In genomic region chr17:64496348-64496785, GRCh38 we compare ENCODE assay signal across 8 cellular contexts. TPM values are rescaled to one million over a fixed set of nuclear protein-coding genes. Genes with fewer than 3 reads are reported as not detected.
DNase-seq lines count a peak whose midpoint lies in the region; ATAC-seq, FAIRE-seq and TF ChIP-seq lines count a peak whose summit lies in the region.

No MANE protein-coding gene starts in this region.

- peaks cover 45% of the 10 kb centered on the region for H3K4me1 Mint-ChIP-seq in GM23338
- peaks cover 78% of the 10 kb centered on the region for H3K4me1 Mint-ChIP-seq in activated naive CD8-positive, alpha-beta T cell treated with anti-CD3 and anti-CD28 coated beads, Interleukin-2, amount 50 U/mL, for 24 hours

- peaks cover 59% of the 10 kb centered on the region for H3K79me2 ChIP-seq in GM23338 (replicated peaks; ENCODE audit: insufficient read depth)

- intact Hi-C loops in tibial artery (cut with DNase I; ENCODE audit: low total_unique reads) = loop anchor here (5.0 kb wide), 1 partner anchor 74 kb away; no protein-coding TSS in a partner anchor

- no peak for TF ChIP-seq POLR2A in A549 (IDR thresholded peaks at IDR 0.05; ENCODE audit: low read length)

- CTCF ChIA-PET in A549 (lab: Yijun Ruan, JAX) = interaction anchor here (0.6 to 12.8 kb wide), 13 partner anchors 10 to 485 kb away, joined by 3 to 300 read pairs (median 4); partner anchors contain the start of genes CEP95 and DDX5

- TF ChIP-seq RAD21 in A549 (conservative IDR thresholded peaks at IDR 0.05 in 1 of 2, IDR thresholded peaks at IDR 0.05 in 1 of 2) = no peak

- POLR2A ChIA-PET in A549 (lab: Yijun Ruan, JAX) = interaction anchor here (0.9 to 3.3 kb wide), 5 partner anchors 10 to 148 kb away, joined by 3 to 132 read pairs (median 5); partner anchors contain the start of genes CEP95 and DDX5

- no peak for TF ChIP-seq CTCF in A549 (IDR thresholded peaks at IDR 0.05)
- TF ChIP-seq CTCF in GM23338 (conservative IDR thresholded peaks at IDR 0.05; ENCODE audit: low read depth in 2 of 2) = no peak
- TF ChIP-seq CTCF in tibial artery (IDR thresholded peaks at IDR 0.05) = no peak

- H3K9me3 ChIP-seq in A549 (no peaks in the 10 kb centered on the region), tibial artery (no peaks in the 10 kb centered on the region)

- H3K36me3 Mint-ChIP-seq in GM23338 (ENCODE audit: low read depth) = peaks cover 84% of the 10 kb centered on the region
- peaks cover 68% of the 10 kb centered on the region for H3K36me3 Mint-ChIP-seq in activated naive CD8-positive, alpha-beta T cell treated with anti-CD3 and anti-CD28 coated beads, Interleukin-2, amount 50 U/mL, for 24 hours (ENCODE audit: low read depth)

- 10% methylated on average over 20 of the region's 20 CpGs for WGBS in A549 (ENCODE audit: missing lambda C conversion rate)

- peaks cover 43% of the 10 kb centered on the region for H3F3A ChIP-seq in GM23338 (replicated peaks; ENCODE audit: low read depth)

- H3K27me3 Mint-ChIP-seq in GM23338 (ENCODE audit: insufficient read depth, low read depth, poor library complexity) = peaks cover 29% of the 10 kb centered on the region
- H3K27me3 Mint-ChIP-seq in activated naive CD8-positive, alpha-beta T cell treated with anti-CD3 and anti-CD28 coated beads, Interleukin-2, amount 50 U/mL, for 24 hours = peaks cover 2% of the 10 kb centered on the region

- no peak for FAIRE-seq in A549 (lab: Jason Lieb, UNC)

- no peaks in the 10 kb centered on the region for H3K27me3 ChIP-seq in GM23338 (ENCODE audit: insufficient read depth)
- H3K27me3 ChIP-seq in layer of hippocampus (ENCODE audit: control insufficient read depth, insufficient read depth, low read length) = no peaks in the 10 kb centered on the region
- H3K27me3 ChIP-seq in tibial artery = no peaks in the 10 kb centered on the region

- H3K36me3 ChIP-seq in GM23338 (ENCODE audit: insufficient read depth) (peaks cover 42% of the 10 kb centered on the region), tibial artery (peaks cover 33 to 59% (median 33%) of the 10 kb centered on the region in 3 donors)

- H3K4me2 ChIP-seq in A549 (peak overlapping the region; percentile 86), GM23338 (peak overlapping the region; percentile 84)

- peak overlapping the region; percentile 87 to 91 for H3K27ac ChIP-seq in A549
- H3K27ac ChIP-seq in GM23338 (ENCODE audit: low read depth) = 0 out of 2 replicates have a peak overlapping the region, but pooled peaks have one; percentile 18
- peak overlapping the region; percentile 74 for H3K27ac ChIP-seq in layer of hippocampus (ENCODE audit: low read depth, low read length)
- peak overlapping the region; percentile 79 to 80 for H3K27ac ChIP-seq in tibial artery

- H3K4me3 ChIP-seq in A549 (peak overlapping the region; percentile 70), GM23338 (peak overlapping the region; percentile 60), tibial artery (peak overlapping the region; percentile 74 to 75)

- no peak for TF ChIP-seq EP300 in A549 (IDR thresholded peaks at IDR 0.05)

- no peak for DNase-seq in A549 (ENCODE audit: low read depth in 1 of 2, low spot score in 1 of 2)
- DNase-seq in GM23338 (ENCODE audit: low spot score) = peak; percentile 21
- no peak for DNase-seq in activated naive CD8-positive, alpha-beta T cell treated with anti-CD3 and anti-CD28 coated beads, Interleukin-2, amount 50 U/mL, for 24 hours
- peak in 1 of 2 donors; percentile 65 for DNase-seq in tibial artery
- DNase-seq in SKM-1 treated with dmso at 0.1 percent for 144 hours (lab: John Stamatoyannopoulos, UW; ENCODE audit: unreplicated experiment) = no peak
- no peak for DNase-seq in AG20443 (ENCODE audit: low spot score)
- DNase-seq in DMS79 (lab: John Stamatoyannopoulos, UW) = no peak

- peaks cover 25% of the 10 kb centered on the region for H4K20me1 ChIP-seq in GM23338 (replicated peaks; ENCODE audit: insufficient read depth)

- peak overlapping the region; percentile 98 for H3K27ac Mint-ChIP-seq in GM23338
- peak overlapping the region; percentile 100 for H3K27ac Mint-ChIP-seq in activated naive CD8-positive, alpha-beta T cell treated with anti-CD3 and anti-CD28 coated beads, Interleukin-2, amount 50 U/mL, for 24 hours

- H2AFZ ChIP-seq in GM23338 = no peak overlapping the region

- H3K4me1 ChIP-seq in A549 (peaks cover 61% of the 10 kb centered on the region), GM23338 (ENCODE audit: insufficient read depth) (peaks cover 10% of the 10 kb centered on the region), tibial artery (peaks cover 7 to 64% (median 36%) of the 10 kb centered on the region in 4 donors)

- H3K4me3 Mint-ChIP-seq in GM23338 = peak overlapping the region; percentile 100
- peak overlapping the region; percentile 100 for H3K4me3 Mint-ChIP-seq in activated naive CD8-positive, alpha-beta T cell treated with anti-CD3 and anti-CD28 coated beads, Interleukin-2, amount 50 U/mL, for 24 hours

- ATAC-seq in A549 (no peak), GM23338 (peak; percentile 7)
- no peak for ATAC-seq in activated naive CD8-positive, alpha-beta T cell treated with anti-CD3 and anti-CD28 coated beads, Interleukin-2, amount 50 U/mL, for 24 hours

- H3K9me2 ChIP-seq in GM23338 (ENCODE audit: insufficient read depth) = no peaks in the 10 kb centered on the region

- peaks cover 11% of the 10 kb centered on the region for H3K9me3 Mint-ChIP-seq in GM23338
- H3K9me3 Mint-ChIP-seq in activated naive CD8-positive, alpha-beta T cell treated with anti-CD3 and anti-CD28 coated beads, Interleukin-2, amount 50 U/mL, for 24 hours = no peaks in the 10 kb centered on the region

TF ChIP-seq in A549, 52 proteins besides CTCF, POLR2A, EP300 and RAD21 (continues in another document):
- TF ChIP-seq ELK1 (IDR thresholded peaks at IDR 0.05; ENCODE audit: low read depth, low read length) (no peak), FOSL2 (IDR thresholded peaks at IDR 0.05) (no peak), FOSL2 (CRISPR knock-in tag; IDR thresholded peaks at IDR 0.05) (no peak), KDM1A (IDR thresholded peaks at IDR 0.05; ENCODE audit: low read depth) (no peak)

TF ChIP-seq in GM23338, 12 proteins besides CTCF, POLR2A, EP300 and RAD21 (continues in another document):
- no peak for TF ChIP-seq REST (IDR thresholded peaks at IDR 0.05; ENCODE audit: unreplicated experiment)

RNA-seq across cellular contexts. Expression of gene POLG2, which starts 0.5 kb away (rescaled TPM):
- polyA plus RNA-seq in A549 (2011; rRNA removed) (28.8 and 31.3 TPM in 2 replicates), A549 (2017; fragmentation: RNase III; extraction: RNeasy Plus Mini Kit Qiagen cat#74134 plus additional on column Dnase treatment) (26.3 to 28.5 TPM (median 27.4 TPM) in 3 replicates), GM23338 (2016; fragmentation: Nextera tagmentation; extraction: Ambion mirVana) (27.7 and 28.0 TPM in 2 replicates)
- 10.1 and 12.4 TPM in 2 replicates for polyA plus RNA-seq in A549 (2012; cell fraction: cytosol; rRNA removed)
- polyA plus RNA-seq in A549 (2012; cell fraction: nucleus; rRNA removed) = 15.9 and 26.1 TPM in 2 replicates
- 20.4 and 23.0 TPM in 2 replicates for polyA minus RNA-seq in A549 (2011; rRNA and poly(A)+ RNA removed)
- 19.8 and 20.2 TPM in 2 replicates for total RNA-seq in GM23338 (2014; rRNA removed; shearing (Covaris generic))

RNA-seq across cellular contexts. Expression of gene DDX5, which starts 9.7 kb away (rescaled TPM):
- polyA plus RNA-seq in A549 (2011; rRNA removed) (811 and 1,011 TPM in 2 replicates), A549 (2017; fragmentation: RNase III; extraction: RNeasy Plus Mini Kit Qiagen cat#74134 plus additional on column Dnase treatment) (748 to 886 TPM (median 841 TPM) in 3 replicates), GM23338 (2016; fragmentation: Nextera tagmentation; extraction: Ambion mirVana) (367 and 447 TPM in 2 replicates)
- 724 and 844 TPM in 2 replicates for polyA plus RNA-seq in A549 (2012; cell fraction: cytosol; rRNA removed)
- 1,855 and 3,100 TPM in 2 replicates for polyA plus RNA-seq in A549 (2012; cell fraction: nucleus; rRNA removed)
- polyA minus RNA-seq in A549 (2011; rRNA and poly(A)+ RNA removed) = 739 and 935 TPM in 2 replicates
- 399 and 400 TPM in 2 replicates for total RNA-seq in GM23338 (2014; rRNA removed; shearing (Covaris generic))

RNA-seq across cellular contexts. Expression of gene CEP95, which starts 10.4 kb away (rescaled TPM):
- 53.5 and 73.0 TPM in 2 replicates for polyA plus RNA-seq in A549 (2011; rRNA removed)
- 14.6 and 17.7 TPM in 2 replicates for polyA plus RNA-seq in A549 (2012; cell fraction: cytosol; rRNA removed)
- 30.0 and 34.6 TPM in 2 replicates for polyA plus RNA-seq in A549 (2012; cell fraction: nucleus; rRNA removed)
- polyA plus RNA-seq in A549 (2017; fragmentation: RNase III; extraction: RNeasy Plus Mini Kit Qiagen cat#74134 plus additional on column Dnase treatment) = 30.0 to 35.0 TPM (median 32.3 TPM) in 3 replicates
- polyA minus RNA-seq in A549 (2011; rRNA and poly(A)+ RNA removed) = 22.1 and 27.0 TPM in 2 replicates
- 41.1 and 81.1 TPM in 2 replicates for total RNA-seq in GM23338 (2014; rRNA removed; shearing (Covaris generic))
- 38.9 and 45.4 TPM in 2 replicates for polyA plus RNA-seq in GM23338 (2016; fragmentation: Nextera tagmentation; extraction: Ambion mirVana)

RNA-seq across cellular contexts. Expression of gene MILR1, which starts 47.5 kb away (rescaled TPM):
- 12.2 and 12.8 TPM in 2 replicates for polyA plus RNA-seq in A549 (2011; rRNA removed)
- polyA plus RNA-seq in A549 (2012; cell fraction: cytosol; rRNA removed) = 1.3 TPM in 2 replicates
- polyA plus RNA-seq in A549 (2012; cell fraction: nucleus; rRNA removed) = 0.41 and 1.1 TPM in 2 replicates
- polyA plus RNA-seq in A549 (2017; fragmentation: RNase III; extraction: RNeasy Plus Mini Kit Qiagen cat#74134 plus additional on column Dnase treatment) = 1.6 to 3.0 TPM (median 2.3 TPM) in 3 replicates
- polyA minus RNA-seq in A549 (2011; rRNA and poly(A)+ RNA removed) = 8.4 and 10.9 TPM in 2 replicates
- total RNA-seq in GM23338 (2014; rRNA removed; shearing (Covaris generic)) = not detected in 2 replicates
- 0.39 TPM in 1 of 2 replicates, not detected in the other for polyA plus RNA-seq in GM23338 (2016; fragmentation: Nextera tagmentation; extraction: Ambion mirVana)

Comparison
In these comparisons a context has a peak if more than half of its experiments do, and no peak if none do; other contexts are left out.
1. H3K27ac ChIP-seq: peak in every context shown above with its lines; median percentile 89 in A549; 80 in tibial artery; 74 in layer of hippocampus; 18 in GM23338.